Comparison of ENCODE assay signal across 22 cellular contexts in genomic region chr6:18656506-18656905, GRCh38.
"Had no signal": no experiment of that assay in that cellular context is flagged by ENCODE, and none has a peak within 500 bp of the region (broad histone marks: within the 10 kb centered on the region; RNA-seq: fewer than 3 reads in every experiment).

No MANE protein-coding gene starts in this region.

- H3K4me3 ChIP-seq: lower lobe of right lung, neural progenitor cell, right lobe of liver, testis had no signal

- H3K4me1 ChIP-seq: lower lobe of right lung, neural progenitor cell, right lobe of liver, testis had no signal

- DNase-seq: activated CD4-positive, alpha-beta memory T cell treated with anti-CD3 and anti-CD28 coated beads, Interleukin-2, amount 10 ng/mL, durations not matched to agents 7 days and 5 days; activated CD4-positive, alpha-beta T cell treated with anti-CD3 and anti-CD28 coated beads for 1 hour; activated CD4-positive, alpha-beta T cell treated with anti-CD3 and anti-CD28 coated beads, Interleukin-2, amount 10 ng/mL, durations not matched to agents 7 days and 5 days; activated CD8-positive, alpha-beta memory T cell treated with anti-CD3 and anti-CD28 coated beads, Interleukin-2, amount 50 U/mL, for 48 hours; activated naive CD8-positive, alpha-beta T cell treated with anti-CD3 and anti-CD28 coated beads, Interleukin-2, amount 50 U/mL, for 24 hours; activated T-cell treated with anti-CD3 and anti-CD28 coated beads, Interleukin-2, amount 50 U/mL, for 24 hours; amygdala; caudate nucleus; foreskin fibroblast; head of caudate nucleus; hippocampal formation; immature natural killer cell; lower lobe of right lung; mesenchymal stem cell; natural killer cell; stimulated activated CD4-positive, alpha-beta T cell treated with anti-CD3 and anti-CD28 coated beads, Interleukin-2, amount 100 ng/mL, for 48 hours; stimulated activated naive CD8-positive, alpha-beta T cell treated with anti-CD3 and anti-CD28 coated beads, Interleukin-15, Interleukin-2, amounts not matched to agents 100 U/mL and 50 U/mL, for 24 hours; T1000; testis; trophoblast cell had no signal

- H3K27ac ChIP-seq: lower lobe of right lung, neural progenitor cell, right lobe of liver, testis had no signal

- H3K27me3 ChIP-seq: neural progenitor cell, right lobe of liver, testis had no signal

- H3K36me3 ChIP-seq: lower lobe of right lung, neural progenitor cell, right lobe of liver had no signal

- H3K9me3 ChIP-seq: lower lobe of right lung, right lobe of liver, testis had no signal
